10 cellular contexts compared by ENCODE assay signal in the genomic region with DNA sequence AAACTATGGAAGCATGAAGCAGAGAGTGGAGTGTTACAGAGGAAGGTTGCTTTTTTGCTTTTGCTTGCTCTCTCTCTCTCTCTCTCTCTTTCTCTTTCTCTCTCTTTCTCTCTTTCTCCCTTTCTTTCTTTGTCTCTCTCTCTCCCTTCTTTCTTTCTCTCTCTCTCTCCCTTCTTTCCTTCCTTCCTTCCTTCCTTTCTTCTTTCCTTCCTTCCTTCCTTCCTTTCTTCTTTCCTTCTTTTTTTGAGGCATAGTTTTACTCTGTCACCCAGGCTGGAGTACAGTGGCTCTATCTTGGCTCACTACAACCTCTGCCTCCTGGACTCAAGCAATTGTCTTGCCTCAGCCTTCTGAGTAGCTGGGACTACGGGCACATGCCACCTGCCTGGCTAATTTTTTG. TPM values are rescaled to one million over a fixed set of nuclear protein-coding genes. Genes with fewer than 3 reads are reported as not detected.
DNase-seq lines count a peak whose midpoint lies in the region; ATAC-seq, FAIRE-seq and TF ChIP-seq lines count a peak whose summit lies in the region.
"Had no signal": no experiment of that assay in that cellular context is flagged by ENCODE, and none has a peak within 500 bp of the region (broad histone marks: within the 10 kb centered on the region; RNA-seq: fewer than 3 reads in every experiment).

No MANE protein-coding gene starts in this region.

- H2BK5ac ChIP-seq in IMR-90 (ENCODE audit: low read depth, low read length, poor library complexity, severe bottlenecking) (no peak overlapping the region), trophoblast cell (ENCODE audit: low read depth, low read length, poor library complexity) (no peak overlapping the region)

- no peak overlapping the region for H4K5ac ChIP-seq in IMR-90 (ENCODE audit: low read depth, low read length)

- H4K12ac ChIP-seq in trophoblast cell (ENCODE audit: low read depth, low read length), result no peak overlapping the region

- no CpG with 5 or more reads among the region's 1 CpG for WGBS in IMR-90 (ENCODE audit: extremely low coverage in 2 of 2, insufficient read length in 1 of 2), 2 experiments
- WGBS in GM12878 (ENCODE audit: insufficient coverage, insufficient replicate concordance, low lambda C conversion rate, missing lambda C conversion rate), result 0% methylated on average over 1 of the region's 1 CpG
- WGBS in trophoblast cell (ENCODE audit: extremely low coverage, insufficient coverage, insufficient read length), result no CpG with 5 or more reads among the region's 1 CpG
- 88 to 94% methylated on average over 1 of the region's 1 CpG for WGBS in lower leg skin, 2 donors

- H2AK9ac ChIP-seq in IMR-90 (replicated peaks; ENCODE audit: low read depth, low read length, poor library complexity), result no peak overlapping the region

- 0 out of 3 replicates have a peak overlapping the region, but pooled peaks have one; percentile 56 for H2BK15ac ChIP-seq in IMR-90 (ENCODE audit: low read depth, low read length)

- H3K23ac ChIP-seq in IMR-90 (ENCODE audit: low read depth, low read length) (no peak overlapping the region), trophoblast cell (ENCODE audit: low read length) (no peak overlapping the region)

- H4K91ac ChIP-seq in IMR-90 (ENCODE audit: insufficient read depth, low read depth, low read length) (no peak overlapping the region), trophoblast cell (ENCODE audit: low read depth, low read length) (no peak overlapping the region)

- H2BK12ac ChIP-seq in trophoblast cell (ENCODE audit: low read length), result no peak overlapping the region

- in situ Hi-C loops in IMR-90 (cut with MboI; ENCODE audit: low sequenced_read_pairs) (no loop called here), GM12878 (cut with MboI) (loop anchor here (10.0 to 25.0 kb wide), 3 partner anchors 179 to 566 kb away; a partner anchor contains a TSS)

- dilution Hi-C loops in IMR-90 (cut with HindIII; ENCODE audit: low sequenced_read_pairs, unreplicated experiment), result no loop called here

- H2BK20ac ChIP-seq in IMR-90 (ENCODE audit: low read depth, low read length), result peak overlapping the region; percentile 8; the same call in 1 of the 2 replicates

- H3K4me1 ChIP-seq in DND-41 (ENCODE audit: insufficient read depth, low read length) (peaks cover 100% of the 10 kb centered on the region), IMR-90 (ENCODE audit: control insufficient read depth, insufficient read depth, low read length) (peaks cover 19% of the 10 kb centered on the region), GM12878 (ENCODE audit: control insufficient read depth, insufficient read depth, low read length) (peaks cover 52% of the 10 kb centered on the region), trophoblast cell (ENCODE audit: control insufficient read depth in 1 of 2, insufficient read depth in 2 of 2, low read length in 2 of 2) (peaks cover 15 to 25% of the 10 kb centered on the region in 2 experiments)

- no peaks in the 10 kb centered on the region for H3K27me3 ChIP-seq in DND-41 (ENCODE audit: insufficient read depth, low read length, poor library complexity)
- no peaks in the 10 kb centered on the region for H3K27me3 ChIP-seq in IMR-90 (ENCODE audit: control insufficient read depth, insufficient read depth, low read length)
- H3K27me3 ChIP-seq in GM12878 (replicated peaks in 1 of 2; ENCODE audit: control insufficient read depth in 2 of 2, insufficient read depth in 2 of 2, low read length in 1 of 2), result no peaks in the 10 kb centered on the region
- H3K27me3 ChIP-seq in trophoblast cell (ENCODE audit: insufficient read depth, low read length), result no peaks in the 10 kb centered on the region
- H3K27me3 ChIP-seq: SJSA1 had no signal

- H4K8ac ChIP-seq in IMR-90 (ENCODE audit: low read depth in 2 of 2, low read length in 2 of 2) (no peak overlapping the region), trophoblast cell (ENCODE audit: low read depth, low read length) (no peak overlapping the region)

- H3K9ac ChIP-seq in DND-41 (ENCODE audit: low read depth, low read length) (peak overlapping the region; percentile 41), IMR-90 (ENCODE audit: low read depth, low read length) (no peak overlapping the region), GM12878 (ENCODE audit: control insufficient read depth, insufficient read depth, low read length) (peak overlapping the region; percentile 51), trophoblast cell (ENCODE audit: low read length) (no peak overlapping the region)

- H3K27ac ChIP-seq in DND-41 (ENCODE audit: low read length) (peak overlapping the region; percentile 95), IMR-90 (ENCODE audit: insufficient read depth, low read length) (no peak overlapping the region), GM12878 (ENCODE audit: control insufficient read depth, insufficient read depth) (peak overlapping the region; percentile 100), trophoblast cell (ENCODE audit: low read depth, low read length) (no peak overlapping the region)
- H3K27ac ChIP-seq: epithelial cell of prostate had no signal

- intact Hi-C loops in IMR-90 (cut with micrococcal nuclease), result no loop called here
- intact Hi-C loops in GM12878 (cut with micrococcal nuclease; ENCODE audit: unreplicated experiment), result loop anchor here (5.0 to 10.0 kb wide), 4 partner anchors 34 to 831 kb away; a partner anchor contains a TSS
- intact Hi-C loops in lower leg skin (cut with DNase I; ENCODE audit: low total_unique reads), result no loop called here

- CTCF ChIA-PET in IMR-90 (lab: Yijun Ruan, JAX) (no interaction called here), GM12878 (lab: Yijun Ruan, JAX) (interaction anchor here (1.0 kb wide), 1 partner anchor 16 kb away, joined by 3 read pairs; a partner anchor contains a TSS)

- H2AK5ac ChIP-seq in IMR-90 (ENCODE audit: low read depth, low read length) (peak overlapping the region; percentile 29; the same call in 1 of the 2 replicates), trophoblast cell (ENCODE audit: low read length) (peak overlapping the region; percentile 24)

- TF ChIP-seq RAD21 in IMR-90 (IDR thresholded peaks at IDR 0.05; ENCODE audit: low read length), result no peak
- TF ChIP-seq RAD21 in GM12878 (IDR thresholded peaks at IDR 0.05; ENCODE audit: insufficient read depth, low read depth, low read length), result no peak

- no TSS peak for BruUV-seq in IMR-90 (replicated peaks; lab: Mats Ljungman, UMichigan)
- BruUV-seq in GM12878 (replicated peaks; lab: Mats Ljungman, UMichigan), result no TSS peak

- FAIRE-seq in GM12878 (lab: Jason Lieb, UNC), result no peak

- no peak overlapping the region for H2AFZ ChIP-seq in DND-41 (ENCODE audit: low read depth, low read length)
- no peak overlapping the region for H2AFZ ChIP-seq in IMR-90 (replicated peaks; ENCODE audit: low read length, poor library complexity)
- H2AFZ ChIP-seq in GM12878 (ENCODE audit: control insufficient read depth, low read depth, low read length), result no peak overlapping the region
- no peak overlapping the region for H2AFZ ChIP-seq in trophoblast cell (ENCODE audit: insufficient read depth, low read length, poor library complexity)

- H3K56ac ChIP-seq in IMR-90 (ENCODE audit: extremely low read depth, insufficient read depth, low read length), result no peak overlapping the region

- H3K4me2 ChIP-seq in DND-41 (ENCODE audit: insufficient read depth, low read length) (peak overlapping the region; percentile 89), IMR-90 (ENCODE audit: low read depth, low read length) (no peak overlapping the region), GM12878 (ENCODE audit: control insufficient read depth, insufficient read depth) (peak overlapping the region; percentile 85), trophoblast cell (ENCODE audit: low read length) (no peak overlapping the region)

- H3K4me3 ChIP-seq in DND-41 (ENCODE audit: low read depth in 1 of 2, low read length in 2 of 2) (peak overlapping the region in 1 of 2 experiments; percentile 45; a peak in 2 of 4 replicates), IMR-90 (ENCODE audit: insufficient read depth, low read depth, low read length) (no peak overlapping the region), GM12878 (peak overlapping the region; percentile 60), trophoblast cell (ENCODE audit: low read depth, low read length) (no peak overlapping the region), lower leg skin (ENCODE audit: low read depth, poor library complexity, severe bottlenecking) (no peak overlapping the region)
- H3K4me3 ChIP-seq: SJSA1 had no signal

- H3K18ac ChIP-seq in IMR-90 (ENCODE audit: low read depth, low read length), result no peak overlapping the region
- H3K18ac ChIP-seq in trophoblast cell (ENCODE audit: low read length), result no peak overlapping the region

- no peak for TF ChIP-seq EP300 in GM12878 (IDR thresholded peaks at IDR 0.05; ENCODE audit: borderline replicate concordance in 1 of 2, control insufficient read depth in 1 of 2, low read depth in 2 of 2, low read length in 2 of 2)

- H3K36me3 ChIP-seq in DND-41 (ENCODE audit: insufficient read depth, low read length) (peaks cover 67% of the 10 kb centered on the region), IMR-90 (ENCODE audit: control insufficient read depth, insufficient read depth, low read length) (no peaks in the 10 kb centered on the region), GM12878 (ENCODE audit: control insufficient read depth in 2 of 2, insufficient read depth in 2 of 2, low read length in 1 of 2) (peaks cover 4 to 11% of the 10 kb centered on the region in 2 experiments), trophoblast cell (ENCODE audit: control insufficient read depth in 1 of 2, insufficient read depth in 2 of 2, low read length in 2 of 2) (no peaks in the 10 kb centered on the region)
- H3K36me3 ChIP-seq: SJSA1 had no signal

- H3K4ac ChIP-seq in IMR-90 (ENCODE audit: low read depth, low read length) (no peak overlapping the region), trophoblast cell (ENCODE audit: low read depth, low read length) (no peak overlapping the region)

- RAD21 ChIA-PET in GM12878 (lab: Charles Lee; ENCODE audit: unreplicated experiment), result interaction anchor here (0.6 to 4.2 kb wide), 4 partner anchors 7 to 713 kb away, joined by 3 to 25 read pairs (median 6); a partner anchor contains a TSS

- SMC1A ChIA-PET in GM12878 (lab: Charles Lee; ENCODE audit: uncharacterized antibody, unreplicated experiment), result interaction anchor here (1.2 to 1.3 kb wide), 3 partner anchors 15 to 41 kb away, joined by 3 to 6 read pairs (median 3); a partner anchor contains a TSS

- H4K20me1 ChIP-seq in DND-41 (ENCODE audit: insufficient read depth, low read length), result peaks cover 33% of the 10 kb centered on the region
- H4K20me1 ChIP-seq in IMR-90 (ENCODE audit: insufficient read depth, low read length), result no peaks in the 10 kb centered on the region
- H4K20me1 ChIP-seq in GM12878 (ENCODE audit: control insufficient read depth, insufficient read depth), result no peaks in the 10 kb centered on the region

- POLR2A ChIA-PET in IMR-90 (lab: Charles Lee; ENCODE audit: unreplicated experiment) (no interaction called here), GM12878 (lab: Charles Lee) (interaction anchor here (1.0 to 2.1 kb wide), 4 partner anchors 29 to 184 kb away, joined by 3 to 5 read pairs (median 4); no protein-coding TSS in a partner anchor)

- peaks cover 0 to 3% of the 10 kb centered on the region in 2 experiments; a peak in 1 of 4 replicates for H3K79me1 ChIP-seq in IMR-90 (ENCODE audit: low read depth in 1 of 2, low read length in 2 of 2)
- H3K79me1 ChIP-seq in trophoblast cell (ENCODE audit: low read length), result peaks cover 26% of the 10 kb centered on the region

- H3K14ac ChIP-seq in IMR-90 (replicated peaks; ENCODE audit: low read depth, low read length) (no peak overlapping the region), trophoblast cell (ENCODE audit: low read length) (no peak overlapping the region)

- H2BK120ac ChIP-seq in IMR-90 (ENCODE audit: low read depth, low read length) (peak overlapping the region; percentile 26; the same call in 1 of the 2 replicates), trophoblast cell (ENCODE audit: insufficient read depth, low read length, poor library complexity) (no peak overlapping the region)

- DNase-seq in DND-41, result no peak
- no peak for DNase-seq in IMR-90
- DNase-seq in GM12878 (ENCODE audit: low read depth, low spot score), result no peak
- DNase-seq in trophoblast cell, result no peak
- DNase-seq in SK-N-DZ (ENCODE audit: low spot score), result no peak
- DNase-seq in GDM1 (lab: John Stamatoyannopoulos, UW), result no peak
- no peak for DNase-seq in lower leg skin (ENCODE audit: low spot score in 2 of 2)
- DNase-seq: NCI-H524 had no signal

- peaks cover 98% of the 10 kb centered on the region for H3K79me2 ChIP-seq in DND-41 (ENCODE audit: insufficient read depth, low read length)
- peaks cover 99% of the 10 kb centered on the region for H3K79me2 ChIP-seq in GM12878 (ENCODE audit: control insufficient read depth, insufficient read depth, low read length)
- H3K79me2 ChIP-seq in trophoblast cell (ENCODE audit: control insufficient read depth, insufficient read depth, low read length, poor library complexity), result no peaks in the 10 kb centered on the region

- peaks cover 11% of the 10 kb centered on the region for H3K9me1 ChIP-seq in IMR-90 (ENCODE audit: insufficient read depth, low read length)

- no peak for TF ChIP-seq CTCF in DND-41 (IDR thresholded peaks at IDR 0.05; ENCODE audit: borderline replicate concordance, extremely low read depth, low read length, poor library complexity, severe bottlenecking)
- no peak for TF ChIP-seq CTCF in IMR-90 (conservative IDR thresholded peaks at IDR 0.05; ENCODE audit: low read depth, low read length)
- TF ChIP-seq CTCF in GM12878 (IDR thresholded peaks at IDR 0.05 in 2 of 3, conservative IDR thresholded peaks at IDR 0.05 in 1 of 3; ENCODE audit: control insufficient read depth in 2 of 3, extremely low read depth in 1 of 3, insufficient read depth in 1 of 3, low read depth in 3 of 3, low read length in 3 of 3), result no peak
- no peak for TF ChIP-seq CTCF in lower leg skin (IDR thresholded peaks at IDR 0.05)

- H3K9me3 ChIP-seq in DND-41 (ENCODE audit: insufficient read depth, low read length, severe bottlenecking), result no peaks in the 10 kb centered on the region
- no peaks in the 10 kb centered on the region for H3K9me3 ChIP-seq in IMR-90 (ENCODE audit: control insufficient read depth, insufficient read depth, low read length)
- H3K9me3 ChIP-seq in GM12878 (replicated peaks; ENCODE audit: control insufficient read depth, insufficient read depth, low read length), result no peaks in the 10 kb centered on the region
- no peaks in the 10 kb centered on the region for H3K9me3 ChIP-seq in trophoblast cell (ENCODE audit: insufficient read depth, low read depth, low read length)
- H3K9me3 ChIP-seq: SJSA1 had no signal

- no peak for ATAC-seq in DND-41 (ENCODE audit: insufficient read depth, low read depth)
- ATAC-seq in IMR-90 (ENCODE audit: low read depth), result no peak
- ATAC-seq in GM12878, result no peak

- TF ChIP-seq POLR2A in IMR-90 (IDR thresholded peaks at IDR 0.05; ENCODE audit: low read depth, low read length), result no peak
- TF ChIP-seq POLR2A in GM12878 (IDR thresholded peaks at IDR 0.05; ENCODE audit: low read depth, low read length), result no peak
- no peak for TF ChIP-seq POLR2A in lower leg skin (IDR thresholded peaks at IDR 0.05)

RNA-seq across cellular contexts. Expression of a gene that starts 7.6 kb away (rescaled TPM):
- total RNA-seq in IMR-90 (2012; rRNA removed) (24.9 and 28.1 TPM in 2 replicates), GM12878 (2014; rRNA removed) (916 and 989 TPM in 2 replicates), GM12878 (2014; rRNA removed; fragmentation: Illumina TruSeq; extraction: Trizol) (1,126 and 1,183 TPM in 2 replicates), GM12878 (2021) (793 and 796 TPM in 2 replicates), lower leg skin (10 to 100 TPM; 44.9 to 84.7 (median 82.1) TPM)
- polyA plus RNA-seq in IMR-90 (2012; rRNA removed) (30.7 and 31.8 TPM in 2 replicates), GM12878 (2011; rRNA removed) (1,451 and 1,700 TPM in 2 replicates), GM12878 (2014; fragmentation: Illumina TruSeq; extraction: Trizol) (2,158 and 2,397 TPM in 2 replicates), GM12878 (2014; fragmentation: Nextera tagmentation; extraction: Ambion mirVana) (1,000 to 10,000 TPM; 2,339 to 2,849 TPM), GM12878 (2014; rRNA removed) (954 and 1,483 TPM in 2 replicates), GM12878 (2016; fragmentation: Nextera tagmentation; extraction: Ambion mirVana) (1,000 to 10,000 TPM; 1,165 to 1,209 TPM)
- polyA plus RNA-seq in IMR-90 (2012; cell fraction: cytosol; rRNA removed), result 14.3 and 33.3 TPM in 2 replicates
- 4.4 and 8.4 TPM in 2 replicates for polyA plus RNA-seq in IMR-90 (2012; cell fraction: nucleus; rRNA removed; ENCODE audit: low replicate concordance)
- 164 and 166 TPM in 2 replicates for total RNA-seq in GM12878 (2013; cell fraction: nucleolus; rRNA removed)
- polyA plus RNA-seq in GM12878 (2011; ENCODE audit: low read depth), result 886 TPM
- polyA plus RNA-seq in GM12878 (2011; cell fraction: cytosol; rRNA removed), result 1,936 and 2,352 TPM in 2 replicates
- polyA plus RNA-seq in GM12878 (2011; cell fraction: nucleus; rRNA removed), result 633 and 740 TPM in 2 replicates
- polyA plus RNA-seq in GM12878 (2012), result 908 and 964 TPM in 2 replicates
- 1,338 and 1,379 TPM in 2 replicates for polyA minus RNA-seq in GM12878 (2011; rRNA and poly(A)+ RNA removed)
- 231 and 269 TPM in 2 replicates for polyA minus RNA-seq in GM12878 (2011; cell fraction: cytosol; rRNA and poly(A)+ RNA removed)
- 159 and 240 TPM in 2 replicates for polyA minus RNA-seq in GM12878 (2011; cell fraction: nucleus; rRNA and poly(A)+ RNA removed)
- polyA plus RNA-seq in trophoblast cell (2013), result 144 and 156 TPM in 2 replicates
- 0.77 and 0.94 TPM in 2 replicates for polyA plus RNA-seq in SK-N-DZ (2014; cell fraction: cytosol; rRNA removed)
- polyA plus RNA-seq in SK-N-DZ (2014; cell fraction: nucleus; rRNA removed), result 0.50 and 3.4 TPM in 2 replicates

RNA-seq across cellular contexts. Expression of a gene that starts 15.4 kb away (rescaled TPM):
- total RNA-seq in IMR-90 (2012; rRNA removed), result not detected in 2 replicates
- not detected in 2 replicates for polyA plus RNA-seq in IMR-90 (2012; rRNA removed)
- not detected in 2 replicates for polyA plus RNA-seq in IMR-90 (2012; cell fraction: cytosol; rRNA removed)
- polyA plus RNA-seq in IMR-90 (2012; cell fraction: nucleus; rRNA removed; ENCODE audit: low replicate concordance), result not detected in 2 replicates
- 6.5 and 6.7 TPM in 2 replicates for total RNA-seq in GM12878 (2013; cell fraction: nucleolus; rRNA removed)
- total RNA-seq in GM12878 (2014; rRNA removed), result 1.0 and 1.6 TPM in 2 replicates
- 1.5 and 1.8 TPM in 2 replicates for total RNA-seq in GM12878 (2014; rRNA removed; fragmentation: Illumina TruSeq; extraction: Trizol)
- 0.93 and 1.1 TPM in 2 replicates for total RNA-seq in GM12878 (2021)
- polyA plus RNA-seq in GM12878 (2011; ENCODE audit: low read depth), result 0.96 TPM
- 2.0 and 2.1 TPM in 2 replicates for polyA plus RNA-seq in GM12878 (2011; rRNA removed)
- 0.55 and 0.64 TPM in 2 replicates for polyA plus RNA-seq in GM12878 (2011; cell fraction: cytosol; rRNA removed)
- polyA plus RNA-seq in GM12878 (2011; cell fraction: nucleus; rRNA removed), result 2.3 and 2.5 TPM in 2 replicates
- polyA plus RNA-seq in GM12878 (2012), result 1.1 and 1.4 TPM in 2 replicates
- polyA plus RNA-seq in GM12878 (2014; fragmentation: Illumina TruSeq; extraction: Trizol), result 1.5 and 2.4 TPM in 2 replicates
- 1 to 10 TPM in 1 of 2 experiments, under 1 TPM in 1; 0.91 to 1.3 TPM for polyA plus RNA-seq in GM12878 (2014; fragmentation: Nextera tagmentation; extraction: Ambion mirVana)
- polyA plus RNA-seq in GM12878 (2014; rRNA removed), result 0.90 and 1.5 TPM in 2 replicates
- polyA plus RNA-seq in GM12878 (2016; fragmentation: Nextera tagmentation; extraction: Ambion mirVana), result 1 to 10 TPM in 1 of 2 experiments, under 1 TPM in 1; 0.95 to 1.7 TPM
- 2.0 and 2.4 TPM in 2 replicates for polyA minus RNA-seq in GM12878 (2011; rRNA and poly(A)+ RNA removed)
- polyA minus RNA-seq in GM12878 (2011; cell fraction: cytosol; rRNA and poly(A)+ RNA removed), result not detected in 2 replicates
- polyA minus RNA-seq in GM12878 (2011; cell fraction: nucleus; rRNA and poly(A)+ RNA removed), result 3.3 and 7.4 TPM in 2 replicates
- polyA plus RNA-seq in trophoblast cell (2013), result 42.0 and 49.0 TPM in 2 replicates
- polyA plus RNA-seq in SK-N-DZ (2014; cell fraction: cytosol; rRNA removed), result not detected in 2 replicates
- 0.07 TPM in 1 of 2 replicates, not detected in the other for polyA plus RNA-seq in SK-N-DZ (2014; cell fraction: nucleus; rRNA removed)
- 1 to 10 TPM in 2 of 4 donors, under 1 TPM in 2; 0.47 to 3.5 (median 1.6) TPM for total RNA-seq in lower leg skin
- total RNA-seq: SJSA1 had no signal

RNA-seq across cellular contexts. Expression of a gene that starts 19.1 kb away (rescaled TPM):
- total RNA-seq in IMR-90 (2012; rRNA removed) (not detected in 2 replicates), GM12878 (2014; rRNA removed) (0.33 TPM in 1 of 2 replicates, not detected in the other), GM12878 (2014; rRNA removed; fragmentation: Illumina TruSeq; extraction: Trizol) (not detected in 2 replicates), GM12878 (2021) (not detected in 2 replicates), lower leg skin (not detected)
- polyA plus RNA-seq in IMR-90 (2012; rRNA removed) (not detected in 2 replicates), GM12878 (2011; rRNA removed) (0.16 and 0.29 TPM in 2 replicates), GM12878 (2014; fragmentation: Illumina TruSeq; extraction: Trizol) (not detected in 2 replicates), GM12878 (2014; fragmentation: Nextera tagmentation; extraction: Ambion mirVana) (not detected), GM12878 (2014; rRNA removed) (not detected in 2 replicates), GM12878 (2016; fragmentation: Nextera tagmentation; extraction: Ambion mirVana) (not detected)
- polyA plus RNA-seq in IMR-90 (2012; cell fraction: cytosol; rRNA removed), result not detected in 2 replicates
- polyA plus RNA-seq in IMR-90 (2012; cell fraction: nucleus; rRNA removed; ENCODE audit: low replicate concordance), result not detected in 2 replicates
- not detected in 2 replicates for total RNA-seq in GM12878 (2013; cell fraction: nucleolus; rRNA removed)
- polyA plus RNA-seq in GM12878 (2011; ENCODE audit: low read depth), result not detected
- polyA plus RNA-seq in GM12878 (2011; cell fraction: cytosol; rRNA removed), result not detected in 2 replicates
- polyA plus RNA-seq in GM12878 (2011; cell fraction: nucleus; rRNA removed), result 0.20 and 0.34 TPM in 2 replicates
- polyA plus RNA-seq in GM12878 (2012), result not detected in 2 replicates
- not detected in 2 replicates for polyA minus RNA-seq in GM12878 (2011; rRNA and poly(A)+ RNA removed)
- polyA minus RNA-seq in GM12878 (2011; cell fraction: cytosol; rRNA and poly(A)+ RNA removed), result not detected in 2 replicates
- polyA minus RNA-seq in GM12878 (2011; cell fraction: nucleus; rRNA and poly(A)+ RNA removed), result not detected in 2 replicates
- not detected in 2 replicates for polyA plus RNA-seq in trophoblast cell (2013)
- polyA plus RNA-seq in SK-N-DZ (2014; cell fraction: cytosol; rRNA removed), result not detected in 2 replicates
- polyA plus RNA-seq in SK-N-DZ (2014; cell fraction: nucleus; rRNA removed), result not detected in 2 replicates
- total RNA-seq: SJSA1 had no signal

Comparison
In these comparisons a context has a peak if more than half of its experiments do, and no peak if none do; other contexts are left out.
1. H3K27ac ChIP-seq: peak in DND-41 (single experiment) and GM12878 (single experiment); none in IMR-90 (single experiment) and trophoblast cell (single experiment).
2. H3K4me2 ChIP-seq: peak in DND-41 (single experiment) and GM12878 (single experiment); none in IMR-90 (single experiment) and trophoblast cell (single experiment).
3. H3K9ac ChIP-seq: peak in DND-41 (single experiment) and GM12878 (single experiment); none in IMR-90 (single experiment) and trophoblast cell (single experiment).